Comparison of ENCODE assay signal across 1 cellular context in genomic region chr17:68296217-68297140, GRCh38.
TF ChIP-seq lines count a peak whose summit lies in the region.

No MANE protein-coding gene starts in this region.

TF ChIP-seq in HepG2, 621 proteins besides CTCF, POLR2A, EP300 and RAD21:
- TF ChIP-seq FOXA1 (IDR thresholded peaks at IDR 0.05) = no peak
- TF ChIP-seq FOXA1 (CRISPR knock-in tag; IDR thresholded peaks at IDR 0.05) = peak; percentile 2; the same call in 1 of the 2 replicates
- no peak for TF ChIP-seq ZNF432 (CRISPR knock-in tag; IDR thresholded peaks at IDR 0.05; ENCODE audit: borderline replicate concordance)
- TF ChIP-seq ZNF652 (CRISPR knock-in tag; IDR thresholded peaks at IDR 0.05; ENCODE audit: borderline replicate concordance, low read depth) = peak; percentile 80
- no peak for TF ChIP-seq SMARCC2 (IDR thresholded peaks at IDR 0.05)
- TF ChIP-seq NFYB (CRISPR knock-in tag; IDR thresholded peaks at IDR 0.05) = no peak
- no peak for TF ChIP-seq BATF2 (CRISPR knock-in tag; IDR thresholded peaks at IDR 0.05)
